In genomic region chr4:89901808-89902431, GRCh38 we compare ENCODE assay signal across 9 cellular contexts. TPM values are rescaled to one million over a fixed set of nuclear protein-coding genes. Genes with fewer than 3 reads are reported as not detected.
DNase-seq lines count a peak whose midpoint lies in the region; ATAC-seq and TF ChIP-seq lines count a peak whose summit lies in the region.
"Not testable (repeated sequence)": the region's sequence is repeated elsewhere in the genome, so short reads cannot be mapped to it uniquely, and the experiment has no call there.
"Had no signal": no experiment of that assay in that cellular context is flagged by ENCODE, and none has a peak within 500 bp of the region (broad histone marks: within the 10 kb centered on the region; RNA-seq: fewer than 3 reads in every experiment).

No MANE protein-coding gene starts in this region.

- peak; percentile 77 for ATAC-seq in stimulated activated naive CD8-positive, alpha-beta T cell treated with anti-CD3 and anti-CD28 coated beads, Interleukin-15, Interleukin-2, amounts not matched to agents 100 U/mL and 50 U/mL, for 24 hours

- H3K27me3 ChIP-seq in HAP-1 (ENCODE audit: low read depth); PC-9 (ENCODE audit: insufficient read depth, low read depth): not testable (repeated sequence)

- CTCF ChIA-PET in PC-9 (lab: Charles Lee), result not testable (repeated sequence)

- H3K36me3 ChIP-seq in HAP-1 (replicated peaks); PC-9 (ENCODE audit: low read depth): not testable (repeated sequence)

- POLR2A ChIA-PET in PC-9 (lab: Charles Lee; ENCODE audit: unreplicated experiment), result not testable (repeated sequence)

- H3F3A ChIP-seq in PC-9 (ENCODE audit: insufficient read depth, low read depth), result not testable (repeated sequence)

- peak; percentile 66 for TF ChIP-seq CTCF in PC-9 (conservative IDR thresholded peaks at IDR 0.05)
- TF ChIP-seq CTCF in epithelial cell of proximal tubule (conservative IDR thresholded peaks at IDR 0.05; ENCODE audit: low read depth, low read length), result peak; percentile 88

- not testable (repeated sequence) for H3K27ac ChIP-seq in PC-9

- in situ Hi-C loops in HAP-1 (cut with MboI; ENCODE audit: low sequenced_read_pairs), result not testable (repeated sequence)

- not testable (repeated sequence) for H3K4me2 ChIP-seq in PC-9

- H3K9me3 ChIP-seq in HAP-1; PC-9 (ENCODE audit: insufficient read depth, low read depth): not testable (repeated sequence)

- H3K4me1 ChIP-seq in HAP-1, result peaks cover 20% of the 10 kb centered on the region
- not testable (repeated sequence) for H3K4me1 ChIP-seq in PC-9 (replicated peaks; ENCODE audit: insufficient read depth)

- not testable (repeated sequence) for H2AFZ ChIP-seq in PC-9

- intact Hi-C loops in PC-9 (cut with micrococcal nuclease; ENCODE audit: unreplicated experiment), result loop anchor here (2.0 to 10.0 kb wide), 5 partner anchors 245 to 737 kb away; no protein-coding TSS in a partner anchor

- not testable (repeated sequence) for H3K4me3 ChIP-seq in HAP-1; PC-9; epithelial cell of proximal tubule (ENCODE audit: low read depth, low read length)

- peak; percentile 57 for DNase-seq in GM03348 (ENCODE audit: low spot score)
- DNase-seq in HAP-1 (ENCODE audit: low spot score in 2 of 2), result peak; percentile 65 to 71
- peak; percentile 78 to 89 for DNase-seq in Kasumi-1 (lab: John Stamatoyannopoulos, UW)
- DNase-seq in PC-9, result peak in 1 of 2 experiments; percentile 9
- DNase-seq in activated T-cell treated with anti-CD3 and anti-CD28 coated beads, Interleukin-2, amount 50 U/mL, for 1 hour, result peak; percentile 32
- DNase-seq in epithelial cell of proximal tubule (ENCODE audit: low read depth), result not testable (repeated sequence)
- peak; percentile 31 for DNase-seq in middle frontal gyrus (ENCODE audit: extremely low spot score, low spot score)
- DNase-seq in stimulated activated naive CD8-positive, alpha-beta T cell treated with anti-CD3 and anti-CD28 coated beads, Interleukin-15, Interleukin-2, amounts not matched to agents 100 U/mL and 50 U/mL, for 24 hours, result peak; percentile 49

- H3K79me2 ChIP-seq in PC-9 (ENCODE audit: low read depth), result not testable (repeated sequence)

- H3K9me2 ChIP-seq in PC-9 (ENCODE audit: insufficient read depth), result not testable (repeated sequence)

- not testable (repeated sequence) for BruUV-seq in PC-9 (replicated peaks; lab: Mats Ljungman, UMichigan)

- H4K20me1 ChIP-seq in PC-9 (ENCODE audit: insufficient read depth), result not testable (repeated sequence)

RNA-seq across cellular contexts. Expression of gene MMRN1, which starts 7.3 kb away (rescaled TPM):
- total RNA-seq in PC-9 (2021), result not detected in 2 replicates
- total RNA-seq in epithelial cell of proximal tubule, result not detected in 2 replicates
- total RNA-seq: SJSA1 had no signal
